ENCODE assay signal across 8 cellular contexts in genomic region chr18:77101410-77102245, GRCh38. TPM values are rescaled to one million over a fixed set of nuclear protein-coding genes. Genes with fewer than 3 reads are reported as not detected.
DNase-seq lines count a peak whose midpoint lies in the region; ATAC-seq and TF ChIP-seq lines count a peak whose summit lies in the region.

No MANE protein-coding gene starts in this region.

- peaks cover 13% of the 10 kb centered on the region for H3K4me1 ChIP-seq in mucosa of descending colon (ENCODE audit: low read depth)
- H3K4me1 ChIP-seq in stomach smooth muscle (ENCODE audit: control insufficient read depth, insufficient read depth, low read length): peaks cover 55% of the 10 kb centered on the region

- intact Hi-C loops in CD14-positive monocyte (cut with micrococcal nuclease): loop anchor here (1.0 to 10.0 kb wide), 5 partner anchors 11 to 97 kb away; no protein-coding TSS in a partner anchor
- intact Hi-C loops in mucosa of descending colon (cut with DNase I, micrococcal nuclease): no loop called here

- peak overlapping the region; percentile 77 to 82 for H3K4me3 Mint-ChIP-seq in CD14-positive monocyte

- H3K27ac Mint-ChIP-seq in CD14-positive monocyte: peak overlapping the region; percentile 98 to 100 (median 100)

- DNase-seq in CD14-positive monocyte (ENCODE audit: low spot score): peak; percentile 98
- DNase-seq in T-helper 9 cell: peak; percentile 23
- peak; percentile 76 for DNase-seq in dedifferentiated amniotic fluid mesenchymal stem cell (ENCODE audit: extremely low spot score)
- DNase-seq in mucosa of descending colon: peak; percentile 63 to 83 (median 63)
- DNase-seq in NCI-H2029 treated with DMSO at 0.1 percent for 48 hours (lab: John Stamatoyannopoulos, UW): no peak

- H3K9me3 Mint-ChIP-seq in CD14-positive monocyte: no peaks in the 10 kb centered on the region

- peak overlapping the region in 1 of 2 donors; percentile 47 for H3K9ac ChIP-seq in stomach smooth muscle (ENCODE audit: low read length in 2 of 2)

- TF ChIP-seq CTCF in CD14-positive monocyte (IDR thresholded peaks at IDR 0.05) (no peak), mucosa of descending colon (IDR thresholded peaks at IDR 0.05) (no peak)

- H3K4me1 Mint-ChIP-seq in CD14-positive monocyte: peaks cover 93% of the 10 kb centered on the region

- H3K36me3 ChIP-seq in mucosa of descending colon (ENCODE audit: low read depth) (no peaks in the 10 kb centered on the region), stomach smooth muscle (ENCODE audit: control insufficient read depth in 2 of 2, insufficient read depth in 2 of 2, low read length in 2 of 2) (no peaks in the 10 kb centered on the region)

- peak; percentile 40 for ATAC-seq in GM19463 (IDR thresholded peaks at IDR 0.05; ENCODE audit: unreplicated experiment)
- ATAC-seq in HG03565 (IDR thresholded peaks at IDR 0.05; ENCODE audit: unreplicated experiment): peak; percentile 24
- peak; percentile 63 for ATAC-seq in mucosa of descending colon

- peaks cover 0 to 4% (median 0%) of the 10 kb centered on the region in 3 donors for H3K27me3 Mint-ChIP-seq in CD14-positive monocyte (ENCODE audit: low read depth in 3 of 3)

- H3K27me3 ChIP-seq in stomach smooth muscle (ENCODE audit: control insufficient read depth in 1 of 2, insufficient read depth in 2 of 2, low read length in 2 of 2): no peaks in the 10 kb centered on the region

- peak overlapping the region; percentile 76 for H3K27ac ChIP-seq in stomach smooth muscle (ENCODE audit: low read length)

- peaks cover 74 to 80% of the 10 kb centered on the region in 2 donors for H3K36me3 Mint-ChIP-seq in CD14-positive monocyte

- H3K4me3 ChIP-seq in mucosa of descending colon: no peak overlapping the region
- peak overlapping the region in 1 of 2 donors; percentile 57 for H3K4me3 ChIP-seq in stomach smooth muscle (ENCODE audit: low read length in 2 of 2)

- no peaks in the 10 kb centered on the region for H3K9me3 ChIP-seq in mucosa of descending colon
- H3K9me3 ChIP-seq in stomach smooth muscle (ENCODE audit: control insufficient read depth in 2 of 2, low read length in 2 of 2): no peaks in the 10 kb centered on the region

RNA-seq across cellular contexts. Expression of gene MBP, which starts 31.0 kb away (rescaled TPM):
- polyA plus RNA-seq in CD14-positive monocyte: 10 to 100 TPM; 50.4 to 81.0 TPM
- 10 to 100 TPM; 37.9 to 48.5 (median 47.4) TPM for total RNA-seq in mucosa of descending colon

Comparison
In these comparisons a context has a peak if more than half of its experiments do, and no peak if none do; other contexts are left out.
1. intact Hi-C loops: an anchor here in CD14-positive monocyte (1.0 to 10.0 kb wide); none called in mucosa of descending colon.